In the genomic region with DNA sequence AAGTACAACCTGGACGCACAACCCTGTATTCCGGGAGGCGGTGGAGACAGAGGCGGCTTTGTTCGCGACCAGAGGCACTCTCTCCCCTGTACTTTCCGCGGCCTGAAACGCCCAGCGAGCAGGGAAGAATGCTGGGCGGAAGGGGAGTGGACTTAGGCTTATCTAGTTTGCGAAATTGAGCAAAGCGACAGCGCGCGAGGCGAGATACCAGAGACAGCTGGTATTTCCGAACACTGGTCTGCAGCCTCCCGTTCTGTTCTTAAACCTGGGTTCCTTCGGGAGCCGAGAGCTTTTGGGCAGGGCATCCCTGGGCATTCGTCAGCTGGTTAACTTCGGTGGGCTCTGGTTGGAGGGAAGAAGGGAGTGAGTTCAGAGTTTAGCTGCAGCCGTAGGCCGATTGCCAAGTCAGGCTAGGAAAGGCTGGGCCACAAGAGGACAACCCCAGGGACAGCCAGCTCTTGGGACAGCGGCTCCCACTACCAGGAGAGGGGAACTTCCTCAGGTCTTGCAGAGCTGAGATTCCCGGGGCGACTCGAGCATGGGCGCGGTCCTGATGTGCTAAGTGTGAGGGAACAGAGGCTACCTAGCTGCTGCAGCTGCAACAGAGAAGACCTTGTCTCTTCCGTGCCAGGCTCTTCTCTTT, we compare ENCODE assay signal across 1 cellular context.
A peak's percentile ranks its signal among the peaks of the same experiment; 100 is the strongest.
TF ChIP-seq lines count a peak whose summit lies in the region.

No MANE protein-coding gene starts in this region.

TF ChIP-seq in HepG2, 621 proteins besides CTCF, POLR2A, EP300 and RAD21 (continued from another document and continues in another):
- TF ChIP-seq ZGPAT (CRISPR knock-in tag; IDR thresholded peaks at IDR 0.05) (peak; percentile 53; the same call in 1 of the 2 replicates), TCF7 (IDR thresholded peaks at IDR 0.05; ENCODE audit: low read depth) (0 out of 2 replicates have a peak, but pooled peaks have one; percentile 35), PREB (CRISPR knock-in tag; IDR thresholded peaks at IDR 0.05) (no peak), RFX3 (CRISPR knock-in tag; IDR thresholded peaks at IDR 0.05) (no peak), CEBPG (CRISPR knock-in tag; IDR thresholded peaks at IDR 0.05) (peak; percentile 89), ZNF513 (CRISPR knock-in tag; conservative IDR thresholded peaks at IDR 0.05) (no peak), TRIM24 (CRISPR knock-in tag; IDR thresholded peaks at IDR 0.05) (no peak), ZKSCAN8 (CRISPR knock-in tag; IDR thresholded peaks at IDR 0.05; ENCODE audit: borderline replicate concordance) (0 out of 2 replicates have a peak, but pooled peaks have one; percentile 35), ZNF326 (CRISPR knock-in tag; IDR thresholded peaks at IDR 0.05; ENCODE audit: borderline replicate concordance) (no peak), ZNF543 (CRISPR knock-in tag; IDR thresholded peaks at IDR 0.05) (no peak), ZNF441 (CRISPR knock-in tag; IDR thresholded peaks at IDR 0.05; ENCODE audit: borderline replicate concordance) (0 out of 2 replicates have a peak, but pooled peaks have one; percentile 63), ZNF530 (CRISPR knock-in tag; IDR thresholded peaks at IDR 0.05; ENCODE audit: low read depth) (no peak), ARNT2 (CRISPR knock-in tag; IDR thresholded peaks at IDR 0.05; ENCODE audit: low read depth) (no peak), TFE3 (CRISPR knock-in tag; IDR thresholded peaks at IDR 0.05) (no peak), IKZF5 (CRISPR knock-in tag; IDR thresholded peaks at IDR 0.05) (peak; percentile 61; the same call in 1 of the 2 replicates), ZNF24 (IDR thresholded peaks at IDR 0.05) (no peak), PHF5A (CRISPR knock-in tag; IDR thresholded peaks at IDR 0.05; ENCODE audit: low read depth, unreplicated experiment) (no peak), KLF12 (CRISPR knock-in tag; IDR thresholded peaks at IDR 0.05; ENCODE audit: borderline replicate concordance) (no peak), ZBTB37 (CRISPR knock-in tag; IDR thresholded peaks at IDR 0.05) (no peak), ZNF414 (CRISPR knock-in tag; IDR thresholded peaks at IDR 0.05) (no peak), KDM5A (IDR thresholded peaks at IDR 0.05; ENCODE audit: borderline replicate concordance, low read length) (no peak), ZBTB1 (CRISPR knock-in tag; IDR thresholded peaks at IDR 0.05; ENCODE audit: borderline replicate concordance) (no peak), MIXL1 (CRISPR knock-in tag; IDR thresholded peaks at IDR 0.05) (peak; percentile 51), GPN1 (CRISPR knock-in tag; IDR thresholded peaks at IDR 0.05; ENCODE audit: borderline replicate concordance) (no peak), ISX (CRISPR knock-in tag; conservative IDR thresholded peaks at IDR 0.05) (no peak), TFAP4 (IDR thresholded peaks at IDR 0.05; ENCODE audit: borderline replicate concordance, low read depth) (peak; percentile 86), MAFF (IDR thresholded peaks at IDR 0.05; ENCODE audit: low read depth, low read length) (no peak), RAD51 (IDR thresholded peaks at IDR 0.05; ENCODE audit: borderline replicate concordance) (no peak), ZNF512 (CRISPR knock-in tag; IDR thresholded peaks at IDR 0.05) (no peak)
- TF ChIP-seq, protein P1, sequence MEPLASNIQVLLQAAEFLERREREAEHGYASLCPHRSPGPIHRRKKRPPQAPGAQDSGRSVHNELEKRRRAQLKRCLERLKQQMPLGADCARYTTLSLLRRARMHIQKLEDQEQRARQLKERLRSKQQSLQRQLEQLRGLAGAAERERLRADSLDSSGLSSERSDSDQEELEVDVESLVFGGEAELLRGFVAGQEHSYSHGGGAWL (CRISPR knock-in tag; IDR thresholded peaks at IDR 0.05): no peak
- TF ChIP-seq, protein P2, sequence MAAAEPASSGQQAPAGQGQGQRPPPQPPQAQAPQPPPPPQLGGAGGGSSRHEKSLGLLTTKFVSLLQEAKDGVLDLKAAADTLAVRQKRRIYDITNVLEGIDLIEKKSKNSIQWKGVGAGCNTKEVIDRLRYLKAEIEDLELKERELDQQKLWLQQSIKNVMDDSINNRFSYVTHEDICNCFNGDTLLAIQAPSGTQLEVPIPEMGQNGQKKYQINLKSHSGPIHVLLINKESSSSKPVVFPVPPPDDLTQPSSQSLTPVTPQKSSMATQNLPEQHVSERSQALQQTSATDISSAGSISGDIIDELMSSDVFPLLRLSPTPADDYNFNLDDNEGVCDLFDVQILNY (CRISPR knock-in tag; conservative IDR thresholded peaks at IDR 0.05): no peak
- TF ChIP-seq, protein P3, sequence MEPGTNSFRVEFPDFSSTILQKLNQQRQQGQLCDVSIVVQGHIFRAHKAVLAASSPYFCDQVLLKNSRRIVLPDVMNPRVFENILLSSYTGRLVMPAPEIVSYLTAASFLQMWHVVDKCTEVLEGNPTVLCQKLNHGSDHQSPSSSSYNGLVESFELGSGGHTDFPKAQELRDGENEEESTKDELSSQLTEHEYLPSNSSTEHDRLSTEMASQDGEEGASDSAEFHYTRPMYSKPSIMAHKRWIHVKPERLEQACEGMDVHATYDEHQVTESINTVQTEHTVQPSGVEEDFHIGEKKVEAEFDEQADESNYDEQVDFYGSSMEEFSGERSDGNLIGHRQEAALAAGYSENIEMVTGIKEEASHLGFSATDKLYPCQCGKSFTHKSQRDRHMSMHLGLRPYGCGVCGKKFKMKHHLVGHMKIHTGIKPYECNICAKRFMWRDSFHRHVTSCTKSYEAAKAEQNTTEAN (CRISPR knock-in tag; conservative IDR thresholded peaks at IDR 0.05): 0 out of 2 replicates have a peak, but pooled peaks have one; percentile 47
- TF ChIP-seq, protein P4, sequence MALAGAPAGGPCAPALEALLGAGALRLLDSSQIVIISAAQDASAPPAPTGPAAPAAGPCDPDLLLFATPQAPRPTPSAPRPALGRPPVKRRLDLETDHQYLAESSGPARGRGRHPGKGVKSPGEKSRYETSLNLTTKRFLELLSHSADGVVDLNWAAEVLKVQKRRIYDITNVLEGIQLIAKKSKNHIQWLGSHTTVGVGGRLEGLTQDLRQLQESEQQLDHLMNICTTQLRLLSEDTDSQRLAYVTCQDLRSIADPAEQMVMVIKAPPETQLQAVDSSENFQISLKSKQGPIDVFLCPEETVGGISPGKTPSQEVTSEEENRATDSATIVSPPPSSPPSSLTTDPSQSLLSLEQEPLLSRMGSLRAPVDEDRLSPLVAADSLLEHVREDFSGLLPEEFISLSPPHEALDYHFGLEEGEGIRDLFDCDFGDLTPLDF (CRISPR knock-in tag; IDR thresholded peaks at IDR 0.05): no peak
